Comparison of ENCODE assay signal across 35 cellular contexts in genomic region chr6:14974372-14974771, GRCh38.
"Had no signal": no experiment of that assay in that cellular context is flagged by ENCODE, and none has a peak within 500 bp of the region (broad histone marks: within the 10 kb centered on the region; RNA-seq: fewer than 3 reads in every experiment).

No MANE protein-coding gene starts in this region.

- DNase-seq: activated B cell treated with CpG ODN at 0.5 μM for 24 hours; activated CD4-positive, alpha-beta memory T cell treated with anti-CD3 and anti-CD28 coated beads for 36 hours; activated CD4-positive, alpha-beta T cell treated with anti-CD3 and anti-CD28 coated beads for 4 hours; activated CD4-positive, alpha-beta T cell treated with anti-CD3 and anti-CD28 coated beads, Interleukin-2, amount 10 ng/mL, durations not matched to agents 24 days and 14 days; activated CD4-positive, alpha-beta T cell treated with anti-CD3 and anti-CD28 coated beads, Interleukin-2, amount 50 U/mL, for 1 hour; activated CD4-positive, alpha-beta T cell treated with anti-CD3 and anti-CD28 coated beads, Interleukin-2, amount 50 U/mL, for 4 hours; activated CD4-positive, CD25-positive, alpha-beta regulatory T cell treated with anti-CD3 and anti-CD28 coated beads, Interleukin-2, amount 50 U/mL, for 72 hours; activated CD8-positive, alpha-beta memory T cell treated with anti-CD3 and anti-CD28 coated beads, Interleukin-2, amount 50 U/mL, for 4 hours; activated CD8-positive, alpha-beta T cell treated with anti-CD3 and anti-CD28 coated beads for 36 hours; activated effector memory CD4-positive, alpha-beta T cell treated with anti-CD3 and anti-CD28 coated beads, Interleukin-2, amount 50 U/mL, for 16 hours; activated gamma-delta T cell treated with Interleukin-2 at 50 U/mL for 16 hours; activated naive CD4-positive, alpha-beta T cell; activated naive CD4-positive, alpha-beta T cell treated with anti-CD3 and anti-CD28 coated beads for 36 hours; activated naive CD4-positive, alpha-beta T cell treated with anti-CD3 and anti-CD28 coated beads, Interleukin-2, amount 50 U/mL, for 16 hours; activated naive CD8-positive, alpha-beta T cell treated with anti-CD3 and anti-CD28 coated beads for 36 hours; activated T-cell treated with anti-CD3 and anti-CD28 coated beads for 4 hours; activated T-cell treated with anti-CD3 and anti-CD28 coated beads, Interleukin-2, amount 50 U/mL, for 1 hour; activated T-cell treated with anti-CD3 and anti-CD28 coated beads, Interleukin-2, amount 50 U/mL, for 4 hours; activated T-cell treated with anti-CD3 and anti-CD28 coated beads, Interleukin-2, amount 50 U/mL, for 72 hours; adrenal gland; amniotic stem cell; aorta; body of pancreas; brain microvascular endothelial cell; central memory CD4-positive, alpha-beta T cell; T-helper 9 cell had no signal

- FAIRE-seq: astrocyte, colon, TTC549 had no signal

- H3K27me3 ChIP-seq: adrenal gland, body of pancreas, brain microvascular endothelial cell, breast epithelium had no signal

- ATAC-seq: activated CD8-positive, alpha-beta T cell treated with anti-CD3 and anti-CD28 coated beads for 36 hours; activated naive CD4-positive, alpha-beta T cell treated with anti-CD3 and anti-CD28 coated beads, Interleukin-2, amount 50 U/mL, for 72 hours; activated T-cell treated with anti-CD3 and anti-CD28 coated beads, Interleukin-2, amount 50 U/mL, for 4 hours; activated T-cell treated with anti-CD3 and anti-CD28 coated beads, Interleukin-2, amount 50 U/mL, for 72 hours; activated T-helper 17 cell treated with anti-CD3 and anti-CD28 coated beads, Interleukin-2, amount 50 U/mL, for 72 hours; body of pancreas had no signal

- H3K36me3 ChIP-seq: adrenal gland, brain microvascular endothelial cell, breast epithelium had no signal

- H3K4me3 ChIP-seq: adrenal gland, body of pancreas, breast epithelium had no signal

- H3K36me3 Mint-ChIP-seq: activated CD4-positive, alpha-beta memory T cell treated with anti-CD3 and anti-CD28 coated beads for 36 hours; activated naive CD4-positive, alpha-beta T cell treated with anti-CD3 and anti-CD28 coated beads, Interleukin-2, amount 50 U/mL, for 72 hours had no signal

- H3K9me3 Mint-ChIP-seq: activated CD8-positive, alpha-beta T cell treated with anti-CD3 and anti-CD28 coated beads for 36 hours; activated naive CD8-positive, alpha-beta T cell treated with anti-CD3 and anti-CD28 coated beads for 36 hours; activated T-cell treated with anti-CD3 and anti-CD28 coated beads, Interleukin-2, amount 50 U/mL, for 72 hours; activated T-helper 17 cell treated with anti-CD3 and anti-CD28 coated beads, Interleukin-2, amount 50 U/mL, for 72 hours had no signal

- H3K27me3 Mint-ChIP-seq: activated B cell treated with CpG ODN at 0.5 μM for 24 hours; activated CD4-positive, alpha-beta memory T cell treated with anti-CD3 and anti-CD28 coated beads for 36 hours; activated CD4-positive, alpha-beta T cell treated with anti-CD3 and anti-CD28 coated beads, Interleukin-2, amount 10 ng/mL, durations not matched to agents 24 days and 14 days; activated CD8-positive, alpha-beta T cell treated with anti-CD3 and anti-CD28 coated beads for 36 hours; activated naive CD8-positive, alpha-beta T cell treated with anti-CD3 and anti-CD28 coated beads for 36 hours; activated T-helper 17 cell treated with anti-CD3 and anti-CD28 coated beads, Interleukin-2, amount 50 U/mL, for 72 hours had no signal

- H3K4me1 Mint-ChIP-seq: activated CD4-positive, alpha-beta T cell treated with anti-CD3 and anti-CD28 coated beads, Interleukin-2, amount 10 ng/mL, durations not matched to agents 24 days and 14 days; activated T-helper 17 cell treated with anti-CD3 and anti-CD28 coated beads, Interleukin-2, amount 50 U/mL, for 72 hours had no signal

- H3K4me3 Mint-ChIP-seq: activated B cell treated with CpG ODN at 0.5 μM for 24 hours; activated CD4-positive, alpha-beta memory T cell treated with anti-CD3 and anti-CD28 coated beads for 36 hours; activated CD4-positive, alpha-beta T cell treated with anti-CD3 and anti-CD28 coated beads, Interleukin-2, amount 10 ng/mL, durations not matched to agents 24 days and 14 days; activated CD8-positive, alpha-beta T cell treated with anti-CD3 and anti-CD28 coated beads for 36 hours; activated naive CD4-positive, alpha-beta T cell treated with anti-CD3 and anti-CD28 coated beads for 36 hours; activated naive CD8-positive, alpha-beta T cell treated with anti-CD3 and anti-CD28 coated beads for 36 hours; activated T-cell treated with anti-CD3 and anti-CD28 coated beads, Interleukin-2, amount 50 U/mL, for 4 hours; activated T-cell treated with anti-CD3 and anti-CD28 coated beads, Interleukin-2, amount 50 U/mL, for 72 hours; activated T-helper 1 cell treated with anti-CD3 and anti-CD28 coated beads, Interleukin-12 subunit alpha, Interleukin-12 subunit beta, Interleukin-2, Interleukin-4 antibody, amounts not matched to agents 30 ng/mL and 10 ng/mL and 1 ng/mL, durations not matched to agents 14 hours and 24 hours and 36 hours; activated T-helper 17 cell treated with anti-CD3 and anti-CD28 coated beads, Interleukin-2, amount 50 U/mL, for 72 hours; T-helper 2 cell treated with Interferon-gamma antibody and Interleukin-4, amounts not matched to agents 5 μg/mL and 100 μg/mL, for 36 hours had no signal

- H3K27ac ChIP-seq: adrenal gland, body of pancreas, brain microvascular endothelial cell, breast epithelium, VCaP had no signal

- H3K27ac Mint-ChIP-seq: activated B cell treated with CpG ODN at 0.5 μM for 24 hours; activated CD4-positive, alpha-beta memory T cell treated with anti-CD3 and anti-CD28 coated beads for 36 hours; activated CD4-positive, alpha-beta T cell treated with anti-CD3 and anti-CD28 coated beads, Interleukin-2, amount 10 ng/mL, durations not matched to agents 24 days and 14 days; activated CD8-positive, alpha-beta T cell treated with anti-CD3 and anti-CD28 coated beads for 36 hours; activated naive CD4-positive, alpha-beta T cell treated with anti-CD3 and anti-CD28 coated beads for 36 hours; activated naive CD4-positive, alpha-beta T cell treated with anti-CD3 and anti-CD28 coated beads, Interleukin-2, amount 50 U/mL, for 72 hours; activated naive CD8-positive, alpha-beta T cell treated with anti-CD3 and anti-CD28 coated beads for 36 hours; activated T-cell treated with anti-CD3 and anti-CD28 coated beads, Interleukin-2, amount 50 U/mL, for 72 hours; activated T-helper 1 cell treated with anti-CD3 and anti-CD28 coated beads, Interleukin-12 subunit alpha, Interleukin-12 subunit beta, Interleukin-2, Interleukin-4 antibody, amounts not matched to agents 30 ng/mL and 10 ng/mL and 1 ng/mL, durations not matched to agents 14 hours and 24 hours and 36 hours; activated T-helper 17 cell treated with anti-CD3 and anti-CD28 coated beads, Interleukin-2, amount 50 U/mL, for 72 hours; T-helper 2 cell treated with Interferon-gamma antibody and Interleukin-4, amounts not matched to agents 5 μg/mL and 100 μg/mL, for 36 hours had no signal

- H3K9me3 ChIP-seq: adrenal gland, body of pancreas had no signal

- H3K4me1 ChIP-seq: adrenal gland, body of pancreas, breast epithelium had no signal
